Comparison of ENCODE assay signal across 9 cellular contexts in genomic region chr5:39076757-39077475, GRCh38. TPM values are rescaled to one million over a fixed set of nuclear protein-coding genes. Genes with fewer than 3 reads are reported as not detected.
DNase-seq lines count a peak whose midpoint lies in the region; ATAC-seq, FAIRE-seq and TF ChIP-seq lines count a peak whose summit lies in the region.
"Had no signal": no experiment of that assay in that cellular context is flagged by ENCODE, and none has a peak within 500 bp of the region (broad histone marks: within the 10 kb centered on the region; RNA-seq: fewer than 3 reads in every experiment).

No MANE protein-coding gene starts in this region.

- peak; percentile 90 for FAIRE-seq in RCC 7860 (lab: Jason Lieb, UNC)

- no peaks in the 10 kb centered on the region; the same call in 1 of the 2 replicates for H3K27me3 Mint-ChIP-seq in HFFc6 (ENCODE audit: insufficient read depth)

- no peaks in the 10 kb centered on the region for H3K36me3 Mint-ChIP-seq in HFFc6 (ENCODE audit: low read depth)

- peak overlapping the region; percentile 98 for H3K4me3 Mint-ChIP-seq in HFFc6

- H3K9me3 Mint-ChIP-seq in HFFc6: no peaks in the 10 kb centered on the region

- DNase-seq in GM12865 (ENCODE audit: low read depth): peak; percentile 57
- DNase-seq in HFFc6: peak; percentile 40
- peak; percentile 74 for DNase-seq in RCC 7860 (ENCODE audit: low spot score)
- peak; percentile 31 for DNase-seq in fibroblast of peridontal ligament (ENCODE audit: extremely low read depth)
- no peak for DNase-seq in stimulated activated CD4-positive, alpha-beta T cell treated with anti-CD3 and anti-CD28 coated beads, Interleukin-4, amount 100 ng/mL, for 1 hour
- no peak for DNase-seq in DMS79 (lab: John Stamatoyannopoulos, UW)
- no peak for DNase-seq in NCI-H187 (lab: John Stamatoyannopoulos, UW)

- no peak for ATAC-seq in esophagus mucosa

- peaks cover 54% of the 10 kb centered on the region for H3K4me1 Mint-ChIP-seq in HFFc6 (ENCODE audit: low read depth)

- peak overlapping the region; percentile 37; the same call in 1 of the 2 replicates for H3K4me3 ChIP-seq in GM12865 (ENCODE audit: low read depth, low read length)
- H3K4me3 ChIP-seq: lung had no signal

- H3K27ac Mint-ChIP-seq in HFFc6: peak overlapping the region; percentile 83

- no peak for TF ChIP-seq CTCF in GM12865 (IDR thresholded peaks at IDR 0.05; ENCODE audit: insufficient read depth, low read depth, low read length, missing control alignments)
- no peak for TF ChIP-seq CTCF in HFFc6 (IDR thresholded peaks at IDR 0.05)

RNA-seq across cellular contexts. Expression of gene RICTOR, which starts 2.7 kb away (rescaled TPM):
- 10 to 100 TPM; 16.1 to 24.0 (median 20.1) TPM for total RNA-seq in HFFc6 (2021; fragmentation: NEBNext Ultra II Directional; extraction: Animal tissue kit (Norgen Biotek cat#: 25700))
- 18.1 TPM for total RNA-seq in esophagus mucosa

Comparison
In these comparisons a context has a peak if more than half of its experiments do, and no peak if none do; other contexts are left out.
1. DNase-seq: peak in GM12865 (single experiment), HFFc6 (single experiment), RCC 7860 (single experiment) and fibroblast of peridontal ligament (single experiment); none in stimulated activated CD4-positive, alpha-beta T cell treated with anti-CD3 and anti-CD28 coated beads, Interleukin-4, amount 100 ng/mL, for 1 hour (single experiment), DMS79 (single experiment) and NCI-H187 (0 of 2).